In genomic region chr1:3483801-3484444, GRCh38 we compare ENCODE assay signal across 8 cellular contexts. TPM values are rescaled to one million over a fixed set of nuclear protein-coding genes. Genes with fewer than 3 reads are reported as not detected.
DNase-seq lines count a peak whose midpoint lies in the region; ATAC-seq and TF ChIP-seq lines count a peak whose summit lies in the region.

No MANE protein-coding gene starts in this region.

- ATAC-seq in HG03439 (IDR thresholded peaks at IDR 0.05; ENCODE audit: unreplicated experiment): no peak

- TF ChIP-seq CTCF in astrocyte of the cerebellum (IDR thresholded peaks at IDR 0.05; ENCODE audit: low read depth, low read length, missing control alignments): peak; percentile 95

- peak; percentile 38 for DNase-seq in NCI-H345 (lab: John Stamatoyannopoulos, UW)
- no peak for DNase-seq in NCI-H345 treated with DMSO at 0.1 percent for 48 hours (lab: John Stamatoyannopoulos, UW; ENCODE audit: unreplicated experiment)
- DNase-seq in SK-N-DZ (ENCODE audit: low spot score): peak; percentile 12
- no peak for DNase-seq in astrocyte of the cerebellum (ENCODE audit: low read depth)
- peak; percentile 30 for DNase-seq in inferior parietal cortex (ENCODE audit: extremely low spot score)
- DNase-seq in stimulated activated CD4-positive, alpha-beta T cell treated with anti-CD3 and anti-CD28 coated beads, Interleukin-4, amount 100 ng/mL, for 24 hours: peak; percentile 41
- DNase-seq in NCI-H187 (lab: John Stamatoyannopoulos, UW): no peak

- no peak overlapping the region for H3K4me3 ChIP-seq in astrocyte of the cerebellum (ENCODE audit: low read depth, low read length)

- in situ Hi-C loops in astrocyte of the cerebellum (cut with HindIII; ENCODE audit: low sequenced_read_pairs): no loop called here

RNA-seq across cellular contexts. Expression of gene ARHGEF16, which starts 29.5 kb away (rescaled TPM):
- 1.9 and 2.3 TPM in 2 replicates for polyA plus RNA-seq in SK-N-DZ (2014; cell fraction: cytosol; rRNA removed)
- polyA plus RNA-seq in SK-N-DZ (2014; cell fraction: nucleus; rRNA removed): 5.9 and 8.2 TPM in 2 replicates

Comparison
In these comparisons a context has a peak if more than half of its experiments do, and no peak if none do; other contexts are left out.
1. DNase-seq: peak in NCI-H345 (single experiment), SK-N-DZ (single experiment), inferior parietal cortex (single experiment) and stimulated activated CD4-positive, alpha-beta T cell treated with anti-CD3 and anti-CD28 coated beads, Interleukin-4, amount 100 ng/mL, for 24 hours (single experiment); none in NCI-H345 treated with DMSO at 0.1 percent for 48 hours (single experiment), astrocyte of the cerebellum (single experiment) and NCI-H187 (0 of 2).